Comparison of ENCODE assay signal across 16 cellular contexts in the genomic region with DNA sequence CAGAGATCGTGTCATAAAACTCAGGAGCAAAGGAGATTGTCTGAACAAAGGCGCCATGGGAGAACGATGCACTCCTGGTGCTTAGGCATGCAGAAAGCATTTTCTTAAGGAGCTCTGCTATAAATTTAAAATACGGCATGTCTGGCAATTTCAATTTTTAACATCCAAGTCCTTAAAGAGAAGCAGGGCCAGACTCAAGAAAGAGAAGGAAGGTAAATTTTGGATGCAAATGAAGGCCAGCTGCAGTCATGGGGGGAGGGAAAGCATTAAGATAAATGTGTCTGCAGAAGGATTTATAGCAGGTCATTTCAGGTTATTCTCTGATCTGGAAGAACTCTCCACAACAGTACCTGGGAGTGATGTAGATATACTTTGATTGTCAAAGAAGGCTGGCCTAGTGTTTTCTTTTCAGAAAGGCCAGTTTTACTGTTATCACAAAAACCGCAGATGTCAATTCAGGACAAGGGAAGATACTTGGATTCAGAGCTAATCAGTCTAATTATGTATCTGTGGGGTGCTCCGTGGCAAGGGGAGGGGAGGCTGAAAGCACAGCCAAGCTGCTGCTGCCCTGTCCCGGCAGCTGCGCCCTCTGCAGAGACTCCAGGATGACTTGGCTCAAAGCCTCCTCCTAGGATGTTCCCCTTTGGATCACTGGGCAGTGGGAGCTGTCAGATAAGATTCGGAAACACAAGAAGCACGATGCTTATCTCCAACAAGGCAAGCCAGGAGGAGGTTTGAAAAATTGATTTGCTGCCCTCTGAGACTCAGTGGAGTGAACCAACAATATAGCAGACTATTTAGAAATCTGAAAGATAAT.
A peak's percentile ranks its signal among the peaks of the same experiment; 100 is the strongest.
DNase-seq lines count a peak whose midpoint lies in the region; ATAC-seq, FAIRE-seq and TF ChIP-seq lines count a peak whose summit lies in the region.
"Had no signal": no experiment of that assay in that cellular context is flagged by ENCODE, and none has a peak within 500 bp of the region (broad histone marks: within the 10 kb centered on the region; RNA-seq: fewer than 3 reads in every experiment).

No MANE protein-coding gene starts in this region.

- in situ Hi-C loops in G401 (cut with HindIII; ENCODE audit: low sequenced_read_pairs): no loop called here

- CTCF ChIA-PET in H1 (lab: Charles Lee; ENCODE audit: partially characterized antibody): interaction anchor here (0.6 to 1.2 kb wide), 4 partner anchors 14 to 1313 kb away, joined by 3 to 4 read pairs (median 3); no protein-coding TSS in a partner anchor

- H3K4ac ChIP-seq in H1 (replicated peaks; ENCODE audit: insufficient read length, low read depth, low read length) (no peak overlapping the region), neuronal stem cell (ENCODE audit: low read length) (no peak overlapping the region)

- H2BK12ac ChIP-seq in H1 (ENCODE audit: low read depth, low read length) (no peak overlapping the region), neuronal stem cell (ENCODE audit: low read length) (no peak overlapping the region)

- POLR2A ChIA-PET in H1 (lab: Charles Lee; ENCODE audit: partially characterized antibody): no interaction called here

- no peak overlapping the region for H4K5ac ChIP-seq in H1 (ENCODE audit: insufficient read length, low read depth, low read length)

- H3K36me3 Mint-ChIP-seq in endothelial cell (ENCODE audit: low read depth, unreplicated experiment): no peaks in the 10 kb centered on the region
- H3K36me3 Mint-ChIP-seq in type B pancreatic cell: no peaks in the 10 kb centered on the region
- no peaks in the 10 kb centered on the region for H3K36me3 Mint-ChIP-seq in immature natural killer cell

- H3K36me3 ChIP-seq in H1 (ENCODE audit: control insufficient read depth in 2 of 4, insufficient read depth in 4 of 4, low read length in 3 of 4) (no peaks in the 10 kb centered on the region; a peak in 1 of 8 replicates), neuronal stem cell (replicated peaks in 1 of 2; ENCODE audit: control insufficient read depth in 2 of 2, insufficient read depth in 2 of 2, low read length in 2 of 2) (no peaks in the 10 kb centered on the region)
- H3K36me3 ChIP-seq: BLaER1 had no signal

- H3K18ac ChIP-seq in H1 (ENCODE audit: extremely low read depth, low read length) (no peak overlapping the region), neuronal stem cell (ENCODE audit: low read length) (no peak overlapping the region)

- no peaks in the 10 kb centered on the region for H3K23me2 ChIP-seq in H1 (ENCODE audit: low read depth, low read length)

- no peak overlapping the region for H2BK20ac ChIP-seq in H1 (ENCODE audit: low read length)

- no peaks in the 10 kb centered on the region for H3K27me3 ChIP-seq in H1 (replicated peaks in 1 of 4; ENCODE audit: control insufficient read depth in 3 of 4, extremely low read depth in 1 of 4, insufficient read depth in 3 of 4, low read length in 3 of 4)
- H3K27me3 ChIP-seq in neuronal stem cell (ENCODE audit: control insufficient read depth in 3 of 3, insufficient read depth in 3 of 3, low read depth in 1 of 3, low read length in 3 of 3): no peaks in the 10 kb centered on the region
- H3K27me3 ChIP-seq: BLaER1 had no signal

- H2AFZ ChIP-seq in H1 (ENCODE audit: low read length) (peak overlapping the region; percentile 23; the same call in 1 of the 2 replicates), neuronal stem cell (ENCODE audit: low read length) (peak overlapping the region; percentile 64)

- H3K56ac ChIP-seq in H1 (replicated peaks; ENCODE audit: insufficient read length, low read depth, low read length): no peak overlapping the region

- H2BK120ac ChIP-seq in H1 (replicated peaks; ENCODE audit: low read depth, low read length) (no peak overlapping the region), neuronal stem cell (ENCODE audit: low read depth, low read length) (no peak overlapping the region)

- H3K4me3 Mint-ChIP-seq in endothelial cell (ENCODE audit: unreplicated experiment) (no peak overlapping the region), type B pancreatic cell (no peak overlapping the region), immature natural killer cell (no peak overlapping the region)

- H3K79me2 ChIP-seq in H1 (ENCODE audit: control insufficient read depth in 1 of 2, insufficient read depth in 2 of 2, low read length in 2 of 2): no peaks in the 10 kb centered on the region

- no peak for TF ChIP-seq EP300 in H1 (IDR thresholded peaks at IDR 0.05; ENCODE audit: borderline replicate concordance in 1 of 2, low read depth in 2 of 2, low read length in 2 of 2)

- H2BK15ac ChIP-seq in H1 (ENCODE audit: low read length): no peak overlapping the region
- no peak overlapping the region for H2BK15ac ChIP-seq in neuronal stem cell (ENCODE audit: low read length)

- 89% methylated on average over 10 of the region's 10 CpGs; no CpG with 5 or more reads in 1 of the 2 experiments for WGBS in H1 (ENCODE audit: extremely low coverage in 1 of 2, insufficient coverage in 1 of 2, insufficient read length in 1 of 2, insufficient replicate concordance in 2 of 2, low coverage in 1 of 2, low lambda C conversion rate in 2 of 2, missing lambda C conversion rate in 1 of 2), 2 experiments
- no CpG with 5 or more reads among the region's 10 CpGs for WGBS in neuronal stem cell (ENCODE audit: extremely low coverage in 2 of 2, insufficient read length in 2 of 2, insufficient replicate concordance in 1 of 2), 2 donors

- H3K23ac ChIP-seq in H1 (ENCODE audit: insufficient read length): no peak overlapping the region
- H3K23ac ChIP-seq in neuronal stem cell (ENCODE audit: low read depth, low read length, poor library complexity): no peak overlapping the region

- ATAC-seq in GM21423 (IDR thresholded peaks at IDR 0.05; ENCODE audit: unreplicated experiment): no peak
- ATAC-seq: Panc1 had no signal

- DNase-seq in G401 (ENCODE audit: low spot score) (peak; percentile 24), NCI-H82 (lab: John Stamatoyannopoulos, UW) (peak; percentile 72), H1 (ENCODE audit: low read depth in 1 of 2, low spot score in 2 of 2) (no peak), neuronal stem cell (ENCODE audit: low spot score) (no peak), endothelial cell (ENCODE audit: low spot score) (no peak), type B pancreatic cell (ENCODE audit: extremely low spot score, unreplicated experiment) (no peak), immature natural killer cell (no peak)
- DNase-seq: DMS 273 treated with DMSO at 0.1 percent for 48 hours, NCI-H1694, NCI-H2107, NCI-H446, SHP77 had no signal

- TF ChIP-seq CTCF in H1 (IDR thresholded peaks at IDR 0.05; ENCODE audit: control extremely low read depth in 1 of 3, insufficient read depth in 1 of 3, low read depth in 1 of 3, low read length in 3 of 3) (no peak), endothelial cell (IDR thresholded peaks at IDR 0.05; ENCODE audit: unreplicated experiment) (no peak), type B pancreatic cell (conservative IDR thresholded peaks at IDR 0.05) (no peak)

- H3K9me3 ChIP-seq in H1 (ENCODE audit: insufficient read depth in 2 of 2, low read depth in 1 of 2, low read length in 1 of 2): no peaks in the 10 kb centered on the region
- H3K9me3 ChIP-seq in neuronal stem cell (replicated peaks in 1 of 2; ENCODE audit: control insufficient read depth in 2 of 2, insufficient read depth in 1 of 2, low read depth in 1 of 2, low read length in 2 of 2): peaks cover 4 to 10% of the 10 kb centered on the region in 2 donors
- H3K9me3 ChIP-seq: BLaER1 had no signal

- peaks cover 2% of the 10 kb centered on the region for H3K9me3 Mint-ChIP-seq in endothelial cell (ENCODE audit: unreplicated experiment)
- H3K9me3 Mint-ChIP-seq in type B pancreatic cell: no peaks in the 10 kb centered on the region
- H3K9me3 Mint-ChIP-seq in immature natural killer cell: peaks cover 2 to 20% (median 6%) of the 10 kb centered on the region in 6 donors

- no peak overlapping the region for H3K27ac Mint-ChIP-seq in endothelial cell (ENCODE audit: unreplicated experiment)
- H3K27ac Mint-ChIP-seq in type B pancreatic cell: no peak overlapping the region
- no peak overlapping the region for H3K27ac Mint-ChIP-seq in immature natural killer cell

- H3K27ac ChIP-seq in H1 (ENCODE audit: low read depth, low read length) (no peak overlapping the region), neuronal stem cell (replicated peaks; ENCODE audit: low read length) (no peak overlapping the region)
- H3K27ac ChIP-seq: BLaER1 had no signal

- H3K14ac ChIP-seq in H1 (ENCODE audit: insufficient read length) (no peak overlapping the region), neuronal stem cell (ENCODE audit: low read length) (no peak overlapping the region)

- no peaks in the 10 kb centered on the region for H4K20me1 ChIP-seq in H1 (replicated peaks in 1 of 2; ENCODE audit: control insufficient read depth in 1 of 2, insufficient read depth in 2 of 2, low read length in 2 of 2)
- H4K20me1 ChIP-seq: BLaER1 had no signal

- peak in 1 of 2 experiments; percentile 2; a peak in 1 of 4 replicates for TF ChIP-seq RAD21 in H1 (IDR thresholded peaks at IDR 0.05 in 1 of 2, conservative IDR thresholded peaks at IDR 0.05 in 1 of 2; ENCODE audit: low read depth in 2 of 2, low read length in 2 of 2)

- no peak for FAIRE-seq in H1 (lab: Jason Lieb, UNC)
- FAIRE-seq: HTR-8/SVneo had no signal

- H4K8ac ChIP-seq in H1 (ENCODE audit: extremely low read depth, insufficient read depth, low read length) (no peak overlapping the region), neuronal stem cell (ENCODE audit: low read depth, low read length) (no peak overlapping the region)

- H3K4me1 ChIP-seq in H1 (replicated peaks in 1 of 4; ENCODE audit: control insufficient read depth in 3 of 4, insufficient read depth in 4 of 4, low read length in 3 of 4) (no peaks in the 10 kb centered on the region), neuronal stem cell (ENCODE audit: control insufficient read depth in 2 of 2, insufficient read depth in 1 of 2, low read depth in 1 of 2, low read length in 2 of 2) (peaks cover 0 to 2% of the 10 kb centered on the region in 2 donors)
- H3K4me1 ChIP-seq: BLaER1 had no signal

- H2AK5ac ChIP-seq in H1 (ENCODE audit: low read depth, low read length): no peak overlapping the region
- H2AK5ac ChIP-seq in neuronal stem cell (ENCODE audit: low read depth, low read length): no peak overlapping the region

- H3K79me1 ChIP-seq in H1 (ENCODE audit: low read depth, low read length): no peaks in the 10 kb centered on the region
- H3K79me1 ChIP-seq in neuronal stem cell (ENCODE audit: low read depth, low read length): no peaks in the 10 kb centered on the region

- H3K4me3 ChIP-seq in H1 (ENCODE audit: extremely low read depth in 1 of 4, insufficient read depth in 2 of 4, low read depth in 3 of 4, low read length in 4 of 4) (no peak overlapping the region), neuronal stem cell (ENCODE audit: low read length in 2 of 2) (no peak overlapping the region)
- H3K4me3 ChIP-seq: BLaER1 had no signal

- H3K27me3 Mint-ChIP-seq in endothelial cell (ENCODE audit: unreplicated experiment): no peaks in the 10 kb centered on the region
- no peaks in the 10 kb centered on the region for H3K27me3 Mint-ChIP-seq in type B pancreatic cell
- H3K27me3 Mint-ChIP-seq in immature natural killer cell (ENCODE audit: low read depth in 3 of 3): no peaks in the 10 kb centered on the region

- H4K91ac ChIP-seq in H1 (replicated peaks; ENCODE audit: insufficient read length, low read length) (no peak overlapping the region), neuronal stem cell (ENCODE audit: low read depth, low read length, poor library complexity) (no peak overlapping the region)

- H2BK5ac ChIP-seq in H1 (ENCODE audit: low read depth, low read length): no peak overlapping the region
- H2BK5ac ChIP-seq in neuronal stem cell (ENCODE audit: low read length): no peak overlapping the region

- no peak overlapping the region for H3K4me2 ChIP-seq in H1 (ENCODE audit: insufficient read depth in 1 of 2, low read depth in 2 of 2, low read length in 2 of 2)
- H3K4me2 ChIP-seq in neuronal stem cell (ENCODE audit: insufficient read depth, low read length, poor library complexity, severe bottlenecking): no peak overlapping the region
- H3K4me2 ChIP-seq: BLaER1 had no signal

- H3K9ac ChIP-seq in H1 (replicated peaks in 1 of 4; ENCODE audit: extremely low read depth in 1 of 4, low read depth in 3 of 4, low read length in 3 of 4) (no peak overlapping the region), neuronal stem cell (ENCODE audit: low read depth, low read length, poor library complexity) (no peak overlapping the region)
- H3K9ac ChIP-seq: BLaER1 had no signal

- H3K4me1 Mint-ChIP-seq in endothelial cell (ENCODE audit: unreplicated experiment) (no peaks in the 10 kb centered on the region), type B pancreatic cell (ENCODE audit: unreplicated experiment) (peaks cover 11% of the 10 kb centered on the region), immature natural killer cell (no peaks in the 10 kb centered on the region)

- no peak for TF ChIP-seq POLR2A in H1 (IDR thresholded peaks at IDR 0.05; ENCODE audit: control extremely low read depth in 1 of 2, low read depth in 2 of 2, low read length in 2 of 2)

Comparison
In these comparisons a context has a peak if more than half of its experiments do, and no peak if none do; other contexts are left out.
1. DNase-seq: peak in G401 (single experiment) and NCI-H82 (single experiment); none in H1 (0 of 2), neuronal stem cell (single experiment), endothelial cell (single experiment), type B pancreatic cell (single experiment) and immature natural killer cell (0 of 3).